In the genomic region with DNA sequence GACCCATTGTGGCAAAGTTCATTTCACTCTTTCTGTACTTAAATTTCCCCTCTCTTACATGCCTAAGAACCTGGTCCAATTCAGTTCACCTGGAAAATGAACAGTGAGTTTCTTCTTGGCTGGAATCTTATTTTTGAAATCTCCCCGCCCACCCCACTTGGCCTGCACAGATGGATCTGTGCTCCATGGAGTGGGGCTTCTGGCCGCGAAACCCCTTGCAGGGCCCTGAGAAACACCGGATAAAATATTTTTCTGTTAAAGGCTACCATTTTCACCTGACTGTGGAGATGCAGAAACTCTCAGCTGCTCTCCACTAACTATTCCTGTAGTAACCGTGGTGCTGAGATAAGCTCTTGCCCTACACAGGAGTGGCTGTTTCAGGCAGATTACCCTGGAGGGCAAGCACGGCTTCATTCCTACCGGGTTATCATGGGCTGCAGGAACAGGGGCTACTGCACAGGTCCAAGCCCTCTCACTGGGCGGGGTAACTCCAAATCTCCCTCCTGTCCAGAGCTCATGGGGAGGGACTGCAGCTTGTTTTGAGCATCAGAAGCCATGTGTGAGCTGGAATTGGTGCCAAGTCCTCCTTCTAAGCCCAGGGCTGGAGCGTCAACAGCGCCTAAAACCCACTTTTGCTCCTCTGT, we compare ENCODE assay signal across 11 cellular contexts.
DNase-seq lines count a peak whose midpoint lies in the region; ATAC-seq, FAIRE-seq and TF ChIP-seq lines count a peak whose summit lies in the region.
"Had no signal": no experiment of that assay in that cellular context is flagged by ENCODE, and none has a peak within 500 bp of the region (broad histone marks: within the 10 kb centered on the region; RNA-seq: fewer than 3 reads in every experiment).

No MANE protein-coding gene starts in this region.

- 82 to 83% methylated on average over 6 to 8 of the region's 10 CpGs for WGBS in mesodermal cell (ENCODE audit: insufficient coverage in 2 of 2), 2 experiments

- BruUV-seq in A673 (replicated peaks; lab: Mats Ljungman, UMichigan), result no TSS peak
- BruUV-seq in endothelial cell of umbilical vein (replicated peaks; lab: Mats Ljungman, UMichigan), result no TSS peak

- dilution Hi-C loops in endothelial cell of umbilical vein (cut with MboI; ENCODE audit: extremely low pct_ligation_motif_present, low sequenced_read_pairs), result no loop called here

- no peak for ATAC-seq in HG02588 (IDR thresholded peaks at IDR 0.05; ENCODE audit: unreplicated experiment)
- ATAC-seq: activated CD8-positive, alpha-beta T cell treated with anti-CD3 and anti-CD28 coated beads for 36 hours had no signal

- H3K27me3 ChIP-seq in A673 (replicated peaks; ENCODE audit: insufficient read depth, low read depth, low read length, poor library complexity) (no peaks in the 10 kb centered on the region), endothelial cell of umbilical vein (ENCODE audit: control insufficient read depth in 2 of 2, insufficient read depth in 2 of 2, low read length in 2 of 2) (no peaks in the 10 kb centered on the region)
- no peaks in the 10 kb centered on the region for H3K27me3 ChIP-seq in CD4-positive, alpha-beta memory T cell (ENCODE audit: insufficient read depth, low read length)

- no peak for TF ChIP-seq POLR2A in endothelial cell of umbilical vein (IDR thresholded peaks at IDR 0.05; ENCODE audit: low read depth, low read length)

- H3K9me1 ChIP-seq in endothelial cell of umbilical vein (replicated peaks; ENCODE audit: control insufficient read depth, extremely low read depth, insufficient read depth, low read length), result no peaks in the 10 kb centered on the region

- DNase-seq in A673 (ENCODE audit: low spot score) (no peak), OCI-M2 (lab: John Stamatoyannopoulos, UW; ENCODE audit: unreplicated experiment) (peak; percentile 46), endothelial cell of umbilical vein (ENCODE audit: low read depth, low spot score) (no peak), cortex of kidney (lab: John Stamatoyannopoulos, UW) (no peak), NCI-H1092 treated with DMSO at 0.1 percent for 48 hours (lab: John Stamatoyannopoulos, UW) (no peak)
- no peak for DNase-seq in CD4-positive, alpha-beta memory T cell
- DNase-seq: activated CD8-positive, alpha-beta T cell treated with anti-CD3 and anti-CD28 coated beads for 36 hours; NCI-H1694; occipital lobe had no signal

- no peaks in the 10 kb centered on the region for H4K20me1 ChIP-seq in endothelial cell of umbilical vein (replicated peaks; ENCODE audit: control insufficient read depth, extremely low read depth, insufficient read depth, low read length)

- no peak overlapping the region for H2AFZ ChIP-seq in endothelial cell of umbilical vein (ENCODE audit: low read depth, low read length)

- H3K9me3 ChIP-seq in A673 (ENCODE audit: low read depth, low read length, poor library complexity, severe bottlenecking) (no peaks in the 10 kb centered on the region), endothelial cell of umbilical vein (replicated peaks; ENCODE audit: control insufficient read depth, insufficient read depth, low read length) (no peaks in the 10 kb centered on the region), mesodermal cell (ENCODE audit: control insufficient read depth, low read length) (no peaks in the 10 kb centered on the region)
- no peaks in the 10 kb centered on the region for H3K9me3 ChIP-seq in CD4-positive, alpha-beta memory T cell (ENCODE audit: control insufficient read depth in 1 of 2, low read length in 2 of 2)

- intact Hi-C loops in A673 (cut with micrococcal nuclease; ENCODE audit: unreplicated experiment) (no loop called here), endothelial cell of umbilical vein (cut with micrococcal nuclease) (no loop called here)
- intact Hi-C loops in CD4-positive, alpha-beta memory T cell (cut with micrococcal nuclease), result no loop called here

- H3K27ac Mint-ChIP-seq in CD4-positive, alpha-beta memory T cell, result no peak overlapping the region
- H3K27ac Mint-ChIP-seq: activated CD8-positive, alpha-beta T cell treated with anti-CD3 and anti-CD28 coated beads for 36 hours had no signal

- no peak for FAIRE-seq in endothelial cell of umbilical vein (lab: Jason Lieb, UNC)

- no peak overlapping the region for H3K27ac ChIP-seq in A673 (ENCODE audit: low read depth, low read length, poor library complexity, severe bottlenecking)
- H3K27ac ChIP-seq in endothelial cell of umbilical vein (ENCODE audit: insufficient read depth, low read depth, low read length), result no peak overlapping the region
- peak overlapping the region; percentile 8 for H3K27ac ChIP-seq in mesodermal cell (ENCODE audit: low read depth, low read length, severe bottlenecking)
- no peak overlapping the region for H3K27ac ChIP-seq in CD4-positive, alpha-beta memory T cell (ENCODE audit: low read depth, low read length)

- TF ChIP-seq CTCF in A673 (conservative IDR thresholded peaks at IDR 0.05; ENCODE audit: low read depth, low read length) (no peak), endothelial cell of umbilical vein (IDR thresholded peaks at IDR 0.05; ENCODE audit: extremely low read depth in 1 of 2, insufficient read depth in 1 of 2, low read depth in 1 of 2, low read length in 2 of 2) (no peak)

- no peak overlapping the region for H3K4me3 Mint-ChIP-seq in CD4-positive, alpha-beta memory T cell
- H3K4me3 Mint-ChIP-seq: activated CD8-positive, alpha-beta T cell treated with anti-CD3 and anti-CD28 coated beads for 36 hours had no signal

- peaks cover 0 to 2% (median 0%) of the 10 kb centered on the region in 8 donors for H3K9me3 Mint-ChIP-seq in CD4-positive, alpha-beta memory T cell
- H3K9me3 Mint-ChIP-seq: activated CD8-positive, alpha-beta T cell treated with anti-CD3 and anti-CD28 coated beads for 36 hours had no signal

- H3K4me1 Mint-ChIP-seq in CD4-positive, alpha-beta memory T cell, result peaks cover 13 to 20% (median 17%) of the 10 kb centered on the region in 4 donors

- H3K36me3 Mint-ChIP-seq in CD4-positive, alpha-beta memory T cell, result no peaks in the 10 kb centered on the region

- H3K4me1 ChIP-seq in A673 (ENCODE audit: insufficient read depth, low read length, poor library complexity, severe bottlenecking) (peaks cover 58% of the 10 kb centered on the region), endothelial cell of umbilical vein (ENCODE audit: control insufficient read depth, extremely low read depth, insufficient read depth, low read length) (peaks cover 69% of the 10 kb centered on the region), mesodermal cell (ENCODE audit: control insufficient read depth, insufficient read depth, low read length, poor library complexity, severe bottlenecking) (peaks cover 45% of the 10 kb centered on the region)
- H3K4me1 ChIP-seq in CD4-positive, alpha-beta memory T cell (ENCODE audit: insufficient read depth, low read length), result peaks cover 14% of the 10 kb centered on the region

- POLR2A ChIA-PET in A673 (lab: Charles Lee; ENCODE audit: low non-redundant PET) (no interaction called here), endothelial cell of umbilical vein (lab: Charles Lee) (no interaction called here)
- POLR2A ChIA-PET in CD4-positive, alpha-beta memory T cell (lab: Charles Lee; ENCODE audit: partially characterized antibody), result interaction anchor here (1.2 kb wide), 1 partner anchor 14 kb away, joined by 3 read pairs; no protein-coding TSS in a partner anchor

- H3K36me3 ChIP-seq in A673 (ENCODE audit: insufficient read depth, low read length, poor library complexity, severe bottlenecking) (no peaks in the 10 kb centered on the region), endothelial cell of umbilical vein (ENCODE audit: control insufficient read depth in 2 of 2, extremely low read depth in 1 of 2, insufficient read depth in 2 of 2, low read length in 2 of 2) (peaks cover 2 to 4% of the 10 kb centered on the region in 2 experiments), mesodermal cell (ENCODE audit: control insufficient read depth, insufficient read depth, low read length) (peaks cover 39% of the 10 kb centered on the region)
- H3K36me3 ChIP-seq in CD4-positive, alpha-beta memory T cell (ENCODE audit: insufficient read depth, low read length), result no peaks in the 10 kb centered on the region

- peaks cover 18 to 39% of the 10 kb centered on the region in 2 donors for H3K27me3 Mint-ChIP-seq in CD4-positive, alpha-beta memory T cell

- peak overlapping the region; percentile 56 for H3K4me3 ChIP-seq in A673 (ENCODE audit: low read depth, low read length, poor library complexity, severe bottlenecking)
- peak overlapping the region in 2 of 3 experiments; percentile 5 to 62 for H3K4me3 ChIP-seq in endothelial cell of umbilical vein (replicated peaks in 1 of 3; ENCODE audit: insufficient read depth in 1 of 3, low read depth in 1 of 3, low read length in 3 of 3)
- H3K4me3 ChIP-seq in mesodermal cell (ENCODE audit: extremely low read depth, insufficient read depth, low read length, poor library complexity, severe bottlenecking), result peak overlapping the region; percentile 58
- H3K4me3 ChIP-seq in CD4-positive, alpha-beta memory T cell (ENCODE audit: low read length in 2 of 2), result no peak overlapping the region

- no peak overlapping the region for H3K9ac ChIP-seq in endothelial cell of umbilical vein (replicated peaks; ENCODE audit: extremely low read depth, insufficient read depth, low read length)

- peaks cover 42% of the 10 kb centered on the region for H3K79me2 ChIP-seq in endothelial cell of umbilical vein (ENCODE audit: control insufficient read depth, insufficient read depth, low read length)

- CTCF ChIA-PET in A673 (lab: Charles Lee) (no interaction called here), endothelial cell of umbilical vein (lab: Charles Lee) (interaction anchor here (1.2 kb wide), 1 partner anchor 21 kb away, joined by 7 read pairs; no protein-coding TSS in a partner anchor)
- CTCF ChIA-PET in CD4-positive, alpha-beta memory T cell (lab: Charles Lee; ENCODE audit: partially characterized antibody), result interaction anchor here (1.3 kb wide), 1 partner anchor 9 kb away, joined by 3 read pairs; no protein-coding TSS in a partner anchor

- peak overlapping the region; percentile 79 for H3K4me2 ChIP-seq in endothelial cell of umbilical vein (ENCODE audit: insufficient read depth, low read length)

TF ChIP-seq in endothelial cell of umbilical vein, 7 proteins besides CTCF, POLR2A, EP300 and RAD21:
- TF ChIP-seq FOS (IDR thresholded peaks at IDR 0.05; ENCODE audit: borderline replicate concordance, insufficient read depth, low read length) (no peak), POLR2AphosphoS5 (IDR thresholded peaks at IDR 0.05; ENCODE audit: insufficient read depth, low read depth, low read length) (no peak), MYC (IDR thresholded peaks at IDR 0.05; ENCODE audit: low read depth, low read length) (no peak), JUN (IDR thresholded peaks at IDR 0.05; ENCODE audit: borderline replicate concordance, insufficient read depth, insufficient read length, low read depth) (no peak), GATA2 (IDR thresholded peaks at IDR 0.05; ENCODE audit: insufficient read depth, insufficient read length, low read depth, low read length) (no peak), EZH2 (IDR thresholded peaks at IDR 0.05; ENCODE audit: borderline replicate concordance, low read depth, low read length, severe bottlenecking) (no peak)
- TF ChIP-seq, protein P1, sequence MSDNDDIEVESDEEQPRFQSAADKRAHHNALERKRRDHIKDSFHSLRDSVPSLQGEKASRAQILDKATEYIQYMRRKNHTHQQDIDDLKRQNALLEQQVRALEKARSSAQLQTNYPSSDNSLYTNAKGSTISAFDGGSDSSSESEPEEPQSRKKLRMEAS (IDR thresholded peaks at IDR 0.05; ENCODE audit: insufficient read depth, insufficient read length), result no peak

Comparison
In these comparisons a context has a peak if more than half of its experiments do, and no peak if none do; other contexts are left out.
1. H3K4me3 ChIP-seq: peak in A673 (single experiment), endothelial cell of umbilical vein (2 of 3) and mesodermal cell (single experiment); none in CD4-positive, alpha-beta memory T cell (0 of 2).